ENCODE assay signal across 8 cellular contexts in the genomic region with DNA sequence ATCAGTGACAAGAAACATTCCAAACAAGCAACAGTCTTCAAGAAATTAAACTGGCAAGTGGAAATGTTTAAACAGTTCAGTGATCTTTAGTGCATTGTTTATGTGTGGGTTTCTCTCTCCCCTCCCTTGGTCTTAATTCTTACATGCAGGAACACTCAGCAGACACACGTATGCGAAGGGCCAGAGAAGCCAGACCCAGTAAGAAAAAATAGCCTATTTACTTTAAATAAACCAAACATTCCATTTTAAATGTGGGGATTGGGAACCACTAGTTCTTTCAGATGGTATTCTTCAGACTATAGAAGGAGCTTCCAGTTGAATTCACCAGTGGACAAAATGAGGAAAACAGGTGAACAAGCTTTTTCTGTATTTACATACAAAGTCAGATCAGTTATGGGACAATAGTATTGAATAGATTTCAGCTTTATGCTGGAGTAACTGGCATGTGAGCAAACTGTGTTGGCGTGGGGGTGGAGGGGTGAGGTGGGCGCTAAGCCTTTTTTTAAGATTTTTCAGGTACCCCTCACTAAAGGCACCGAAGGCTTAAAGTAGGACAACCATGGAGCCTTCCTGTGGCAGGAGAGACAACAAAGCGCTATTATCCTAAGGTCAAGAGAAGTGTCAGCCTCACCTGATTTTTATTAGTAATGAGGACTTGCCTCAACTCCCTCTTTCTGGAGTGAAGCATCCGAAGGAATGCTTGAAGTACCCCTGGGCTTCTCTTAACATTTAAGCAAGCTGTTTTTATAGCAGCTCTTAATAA. TPM values are rescaled to one million over a fixed set of nuclear protein-coding genes. Genes with fewer than 3 reads are reported as not detected.
DNase-seq lines count a peak whose midpoint lies in the region; ATAC-seq, FAIRE-seq and TF ChIP-seq lines count a peak whose summit lies in the region.

No MANE protein-coding gene starts in this region.

- 74% methylated on average over 7 of the region's 7 CpGs for WGBS in HepG2 (ENCODE audit: low lambda C conversion rate)
- WGBS in upper lobe of left lung, 2 donors, result 6 to 12% methylated on average over 7 of the region's 7 CpGs

- H4K20me1 ChIP-seq in HepG2 (ENCODE audit: insufficient read depth, low read length), result peaks cover 76% of the 10 kb centered on the region

- peaks cover 58 to 67% of the 10 kb centered on the region in 2 donors for H3K36me3 ChIP-seq in ascending aorta
- H3K36me3 ChIP-seq in HepG2 (replicated peaks in 1 of 2; ENCODE audit: control insufficient read depth in 1 of 2, insufficient read depth in 2 of 2, low read length in 2 of 2), result peaks cover 6 to 40% of the 10 kb centered on the region in 2 experiments
- peaks cover 37 to 69% (median 39%) of the 10 kb centered on the region in 4 donors for H3K36me3 ChIP-seq in upper lobe of left lung

- POLR2A ChIA-PET in HepG2 (lab: Yijun Ruan, JAX), result interaction anchor here (0.9 to 27.3 kb wide), 13 partner anchors 6 to 147 kb away, joined by 3 to 1590 read pairs (median 10); partner anchors contain the start of genes FRMD8, MALAT1, NEAT1 and SCYL1

- ATAC-seq in left cardiac atrium, result no peak
- ATAC-seq in HepG2, result no peak
- ATAC-seq in upper lobe of left lung (ENCODE audit: low FRiP score in 2 of 2), result no peak
- ATAC-seq in GM21737 (IDR thresholded peaks at IDR 0.05; ENCODE audit: unreplicated experiment), result no peak
- ATAC-seq in GM18502 (IDR thresholded peaks at IDR 0.05; ENCODE audit: poor library complexity, unreplicated experiment), result no peak

- intact Hi-C loops in cardiac septum (cut with DNase I) (no loop called here), left cardiac atrium (cut with DNase I) (loop anchor here in 1 of 2 donors (2.0 to 5.0 kb wide), 2 partner anchors 78 to 88 kb away; no protein-coding TSS in a partner anchor), ascending aorta (cut with DNase I) (loop anchor here (5.0 kb wide), 1 partner anchor 33 kb away; no protein-coding TSS in a partner anchor), HepG2 (cut with micrococcal nuclease; ENCODE audit: unreplicated experiment) (no loop called here)

- H3K9ac ChIP-seq in HepG2 (ENCODE audit: insufficient read depth, low read depth, low read length), result peak overlapping the region; percentile 42; the same call in 1 of the 2 replicates

- BruUV-seq in HepG2 (replicated peaks; lab: Mats Ljungman, UMichigan), result TSS peak; percentile 5

- TF ChIP-seq CTCF in ascending aorta (IDR thresholded peaks at IDR 0.05), result no peak
- TF ChIP-seq CTCF in HepG2 (CRISPR knock-in tag; IDR thresholded peaks at IDR 0.05), result no peak
- no peak for TF ChIP-seq CTCF in upper lobe of left lung (IDR thresholded peaks at IDR 0.05)

- H3K27ac ChIP-seq in ascending aorta (peak overlapping the region; percentile 81 to 95), HepG2 (ENCODE audit: extremely low read length, insufficient read depth, low read length) (no peak overlapping the region), upper lobe of left lung (peak overlapping the region; percentile 98 to 99 (median 98))

- H3K9me3 ChIP-seq in ascending aorta (no peaks in the 10 kb centered on the region), HepG2 (ENCODE audit: low read length) (no peaks in the 10 kb centered on the region), upper lobe of left lung (no peaks in the 10 kb centered on the region)

- no peak for FAIRE-seq in HepG2 (lab: Jason Lieb, UNC)

- TF ChIP-seq EP300 in HepG2 (IDR thresholded peaks at IDR 0.05; ENCODE audit: low read depth in 2 of 2, low read length in 2 of 2) (no peak), HepG2 (CRISPR knock-in tag; IDR thresholded peaks at IDR 0.05; ENCODE audit: borderline replicate concordance) (no peak), upper lobe of left lung (IDR thresholded peaks at IDR 0.05) (no peak)

- H3K27me3 ChIP-seq in ascending aorta (no peaks in the 10 kb centered on the region), HepG2 (ENCODE audit: control insufficient read depth in 1 of 2, insufficient read depth in 2 of 2, low read length in 2 of 2) (no peaks in the 10 kb centered on the region; a peak in 2 of 5 replicates), upper lobe of left lung (no peaks in the 10 kb centered on the region)

- TF ChIP-seq POLR2A in HepG2 (IDR thresholded peaks at IDR 0.05; ENCODE audit: insufficient read depth in 1 of 2, low read depth in 2 of 2, low read length in 2 of 2), result no peak; a peak in 1 of 4 replicates
- peak in 3 of 4 donors; percentile 7 to 47 (median 31) for TF ChIP-seq POLR2A in upper lobe of left lung (IDR thresholded peaks at IDR 0.05)

- in situ Hi-C loops in HepG2 (cut with HindIII; ENCODE audit: extremely low pct_ligation_motif_present, low pct_unique_long_range_greater_than_20kb), result loop anchor here (5.0 to 10.0 kb wide), 2 partner anchors 33 to 50 kb away; no protein-coding TSS in a partner anchor

- peak overlapping the region; percentile 62 to 67 for H3K4me3 ChIP-seq in ascending aorta
- peak overlapping the region; percentile 85 to 93 (median 89); a peak in 5 of 6 replicates for H3K4me3 ChIP-seq in HepG2 (replicated peaks in 1 of 3; ENCODE audit: insufficient read depth in 1 of 3, low read depth in 2 of 3, low read length in 3 of 3)
- peak overlapping the region; percentile 65 to 75 (median 70) for H3K4me3 ChIP-seq in upper lobe of left lung

- peak overlapping the region; percentile 78 for H3K4me2 ChIP-seq in HepG2 (ENCODE audit: low read depth, low read length)

- H3K79me2 ChIP-seq in HepG2 (ENCODE audit: insufficient read depth, low read length), result peaks cover 63% of the 10 kb centered on the region

- H3K4me1 ChIP-seq in ascending aorta (peaks cover 6 to 19% of the 10 kb centered on the region in 2 donors), HepG2 (ENCODE audit: insufficient read depth, low read length) (peaks cover 63% of the 10 kb centered on the region), upper lobe of left lung (peaks cover 14 to 48% (median 34%) of the 10 kb centered on the region in 4 donors)

- no peak for TF ChIP-seq RAD21 in HepG2 (CRISPR knock-in tag; IDR thresholded peaks at IDR 0.05)

- CTCF ChIA-PET in HepG2 (lab: Yijun Ruan, JAX; ENCODE audit: low intra/inter-chr PET ratio, low total read pairs), result no interaction called here

- no peak overlapping the region for H2AFZ ChIP-seq in HepG2 (ENCODE audit: low read length)

- DNase-seq in cardiac septum (ENCODE audit: low spot score) (peak; percentile 20), left cardiac atrium (no peak), ascending aorta (ENCODE audit: low spot score in 2 of 2) (no peak), HepG2 (ENCODE audit: low spot score) (no peak), upper lobe of left lung (no peak), D341Med (ENCODE audit: low spot score) (no peak)

RNA-seq across cellular contexts. Expression of gene MALAT1, which starts 6.0 kb away (rescaled TPM):
- total RNA-seq in cardiac septum (9,850 TPM), left cardiac atrium (1,000 to 10,000 TPM; 4,098 to 7,342 TPM), ascending aorta (8,553 TPM), HepG2 (2016; rRNA removed; fragmentation: Illumina TruSeq; extraction: Trizol) (302 and 1,237 TPM in 2 replicates), upper lobe of left lung (over 10,000 TPM in 5 of 6 donors, 1,000 to 10,000 TPM in 1; 9,697 to 52,390 (median 19,698) TPM)
- 281 and 317 TPM in 2 replicates for total RNA-seq in HepG2 (2016; cell fraction: cytosol; rRNA removed; fragmentation: Illumina TruSeq; extraction: Trizol; ENCODE audit: low read depth)
- 283 and 1,071 TPM in 2 replicates for total RNA-seq in HepG2 (2016; cell fraction: insoluble cytoplasmic fraction; rRNA removed; fragmentation: Illumina TruSeq; extraction: Trizol)
- total RNA-seq in HepG2 (2016; cell fraction: membrane; rRNA removed; fragmentation: Illumina TruSeq; extraction: Trizol), result 241 and 289 TPM in 2 replicates
- total RNA-seq in HepG2 (2016; cell fraction: nucleus; rRNA removed; fragmentation: Illumina TruSeq; extraction: Trizol), result 8,751 and 9,202 TPM in 2 replicates
- 143 and 217 TPM in 2 replicates for polyA plus RNA-seq in HepG2 (2011; rRNA removed)
- 13.0 and 14.3 TPM in 2 replicates for polyA plus RNA-seq in HepG2 (2011; cell fraction: cytosol; rRNA removed)
- polyA plus RNA-seq in HepG2 (2011; cell fraction: nucleus; rRNA removed), result 1,021 and 1,816 TPM in 2 replicates
- 177 and 330 TPM in 2 replicates for polyA plus RNA-seq in HepG2 (2012)
- 1.1 and 1.4 TPM in 2 replicates for polyA plus RNA-seq in HepG2 (2016; cell fraction: cytosol; fragmentation: Illumina TruSeq; extraction: Trizol; ENCODE audit: low read depth)
- polyA plus RNA-seq in HepG2 (2016; cell fraction: insoluble cytoplasmic fraction; fragmentation: Illumina TruSeq; extraction: Trizol; ENCODE audit: low read depth), result 3.9 and 6.5 TPM in 2 replicates
- polyA plus RNA-seq in HepG2 (2016; cell fraction: membrane; fragmentation: Illumina TruSeq; extraction: Trizol; ENCODE audit: low read depth), result 1.8 and 10.3 TPM in 2 replicates
- polyA plus RNA-seq in HepG2 (2016; cell fraction: nucleus; fragmentation: Illumina TruSeq; extraction: Trizol; ENCODE audit: insufficient read depth, low read depth), result 153 and 182 TPM in 2 replicates
- polyA minus RNA-seq in HepG2 (2011; rRNA and poly(A)+ RNA removed; ENCODE audit: low replicate concordance), result 900 and 8,115 TPM in 2 replicates
- 295 and 335 TPM in 2 replicates for polyA minus RNA-seq in HepG2 (2011; cell fraction: cytosol; rRNA and poly(A)+ RNA removed)
- polyA minus RNA-seq in HepG2 (2011; cell fraction: nucleus; rRNA and poly(A)+ RNA removed), result 13,373 and 18,071 TPM in 2 replicates

RNA-seq across cellular contexts. Expression of gene SCYL1, which starts 20.0 kb away (rescaled TPM):
- total RNA-seq in cardiac septum, result 60.2 TPM
- total RNA-seq in left cardiac atrium, result 10 to 100 TPM; 51.5 to 67.3 TPM
- total RNA-seq in ascending aorta, result 220 TPM
- 61.7 and 65.9 TPM in 2 replicates for total RNA-seq in HepG2 (2016; rRNA removed; fragmentation: Illumina TruSeq; extraction: Trizol)
- 25.8 and 30.8 TPM in 2 replicates for total RNA-seq in HepG2 (2016; cell fraction: cytosol; rRNA removed; fragmentation: Illumina TruSeq; extraction: Trizol; ENCODE audit: low read depth)
- 61.5 and 71.8 TPM in 2 replicates for total RNA-seq in HepG2 (2016; cell fraction: insoluble cytoplasmic fraction; rRNA removed; fragmentation: Illumina TruSeq; extraction: Trizol)
- 42.4 and 48.2 TPM in 2 replicates for total RNA-seq in HepG2 (2016; cell fraction: membrane; rRNA removed; fragmentation: Illumina TruSeq; extraction: Trizol)
- total RNA-seq in HepG2 (2016; cell fraction: nucleus; rRNA removed; fragmentation: Illumina TruSeq; extraction: Trizol), result 43.2 and 44.5 TPM in 2 replicates
- polyA plus RNA-seq in HepG2 (2011; rRNA removed), result 103 and 122 TPM in 2 replicates
- polyA plus RNA-seq in HepG2 (2011; cell fraction: cytosol; rRNA removed), result 86.0 and 134 TPM in 2 replicates
- polyA plus RNA-seq in HepG2 (2011; cell fraction: nucleus; rRNA removed), result 217 and 274 TPM in 2 replicates
- 38.8 and 49.2 TPM in 2 replicates for polyA plus RNA-seq in HepG2 (2012)
- 18.7 and 21.2 TPM in 2 replicates for polyA plus RNA-seq in HepG2 (2016; cell fraction: cytosol; fragmentation: Illumina TruSeq; extraction: Trizol; ENCODE audit: low read depth)
- polyA plus RNA-seq in HepG2 (2016; cell fraction: insoluble cytoplasmic fraction; fragmentation: Illumina TruSeq; extraction: Trizol; ENCODE audit: low read depth), result 66.5 and 66.9 TPM in 2 replicates
- 31.2 and 33.8 TPM in 2 replicates for polyA plus RNA-seq in HepG2 (2016; cell fraction: membrane; fragmentation: Illumina TruSeq; extraction: Trizol; ENCODE audit: low read depth)
- polyA plus RNA-seq in HepG2 (2016; cell fraction: nucleus; fragmentation: Illumina TruSeq; extraction: Trizol; ENCODE audit: insufficient read depth, low read depth), result 90.8 and 91.5 TPM in 2 replicates
- 110 and 139 TPM in 2 replicates for polyA minus RNA-seq in HepG2 (2011; rRNA and poly(A)+ RNA removed; ENCODE audit: low replicate concordance)
- 43.9 and 59.3 TPM in 2 replicates for polyA minus RNA-seq in HepG2 (2011; cell fraction: cytosol; rRNA and poly(A)+ RNA removed)
- 34.2 and 36.4 TPM in 2 replicates for polyA minus RNA-seq in HepG2 (2011; cell fraction: nucleus; rRNA and poly(A)+ RNA removed)
- total RNA-seq in upper lobe of left lung, result 100 to 1,000 TPM in 1 of 6 donors, 10 to 100 TPM in 5; 64.0 to 120 (median 88.8) TPM

RNA-seq across cellular contexts. Expression of gene LTBP3, which starts 53.3 kb away (rescaled TPM):
- total RNA-seq in cardiac septum, result 148 TPM
- 10 to 100 TPM; 85.6 to 96.2 TPM for total RNA-seq in left cardiac atrium
- 702 TPM for total RNA-seq in ascending aorta
- 4.2 and 12.2 TPM in 2 replicates for total RNA-seq in HepG2 (2016; rRNA removed; fragmentation: Illumina TruSeq; extraction: Trizol)
- 3.8 and 4.6 TPM in 2 replicates for total RNA-seq in HepG2 (2016; cell fraction: cytosol; rRNA removed; fragmentation: Illumina TruSeq; extraction: Trizol; ENCODE audit: low read depth)
- 3.1 and 14.2 TPM in 2 replicates for total RNA-seq in HepG2 (2016; cell fraction: insoluble cytoplasmic fraction; rRNA removed; fragmentation: Illumina TruSeq; extraction: Trizol)
- 6.5 and 7.6 TPM in 2 replicates for total RNA-seq in HepG2 (2016; cell fraction: membrane; rRNA removed; fragmentation: Illumina TruSeq; extraction: Trizol)
- 18.0 and 20.1 TPM in 2 replicates for total RNA-seq in HepG2 (2016; cell fraction: nucleus; rRNA removed; fragmentation: Illumina TruSeq; extraction: Trizol)
- 60.3 and 68.1 TPM in 2 replicates for polyA plus RNA-seq in HepG2 (2011; rRNA removed)
- polyA plus RNA-seq in HepG2 (2011; cell fraction: cytosol; rRNA removed), result 16.4 and 24.6 TPM in 2 replicates
- polyA plus RNA-seq in HepG2 (2011; cell fraction: nucleus; rRNA removed), result 549 and 694 TPM in 2 replicates
- 41.0 and 45.6 TPM in 2 replicates for polyA plus RNA-seq in HepG2 (2012)
- polyA plus RNA-seq in HepG2 (2016; cell fraction: cytosol; fragmentation: Illumina TruSeq; extraction: Trizol; ENCODE audit: low read depth), result 2.1 and 2.8 TPM in 2 replicates
- polyA plus RNA-seq in HepG2 (2016; cell fraction: insoluble cytoplasmic fraction; fragmentation: Illumina TruSeq; extraction: Trizol; ENCODE audit: low read depth), result 7.3 and 9.4 TPM in 2 replicates
- polyA plus RNA-seq in HepG2 (2016; cell fraction: membrane; fragmentation: Illumina TruSeq; extraction: Trizol; ENCODE audit: low read depth), result 6.0 and 7.1 TPM in 2 replicates
- polyA plus RNA-seq in HepG2 (2016; cell fraction: nucleus; fragmentation: Illumina TruSeq; extraction: Trizol; ENCODE audit: insufficient read depth, low read depth), result 129 and 139 TPM in 2 replicates
- polyA minus RNA-seq in HepG2 (2011; rRNA and poly(A)+ RNA removed; ENCODE audit: low replicate concordance), result 12.7 and 25.1 TPM in 2 replicates
- polyA minus RNA-seq in HepG2 (2011; cell fraction: cytosol; rRNA and poly(A)+ RNA removed), result 13.7 and 23.3 TPM in 2 replicates
- polyA minus RNA-seq in HepG2 (2011; cell fraction: nucleus; rRNA and poly(A)+ RNA removed), result 36.4 and 39.8 TPM in 2 replicates
- total RNA-seq in upper lobe of left lung, result 100 to 1,000 TPM in 5 of 6 donors, 10 to 100 TPM in 1; 99.9 to 479 (median 131) TPM

Comparison
In these comparisons a context has a peak if more than half of its experiments do, and no peak if none do; other contexts are left out.
1. POLR2A ChIP-seq: peak in upper lobe of left lung (3 of 4); none in HepG2 (0 of 2).
2. Peak in every context shown above with its lines, with median percentiles within 50 percentile points of each other: H3K4me3 ChIP-seq.